15 cellular contexts compared by ENCODE assay signal in the genomic region with DNA sequence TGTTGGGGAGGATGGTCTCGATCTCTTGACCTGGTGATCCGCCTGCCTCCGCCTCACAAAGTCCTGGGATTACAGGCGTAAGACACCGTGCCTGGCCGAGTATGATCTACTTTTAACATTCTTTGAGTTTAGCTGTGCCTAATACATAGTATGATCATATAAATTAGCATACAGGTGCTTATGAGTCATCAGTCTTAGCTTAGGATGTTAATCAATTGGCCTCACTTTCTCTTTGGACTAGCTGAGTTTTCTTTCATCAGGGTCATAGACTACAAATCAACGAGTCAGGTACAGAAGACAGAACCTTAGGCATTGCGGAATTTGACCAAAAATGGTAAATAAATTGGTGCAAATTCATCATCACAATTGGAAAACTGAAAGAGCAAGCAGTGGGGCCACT. TPM values are rescaled to one million over a fixed set of nuclear protein-coding genes. Genes with fewer than 3 reads are reported as not detected.
"Had no signal": no experiment of that assay in that cellular context is flagged by ENCODE, and none has a peak within 500 bp of the region (broad histone marks: within the 10 kb centered on the region; RNA-seq: fewer than 3 reads in every experiment).

No MANE protein-coding gene starts in this region.

- H3K9me3 ChIP-seq: esophagus muscularis mucosa, left lung, tibial artery, uterus had no signal

- H3K4me1 ChIP-seq: uterus had no signal

- H3K4me3 Mint-ChIP-seq: activated naive CD4-positive, alpha-beta T cell treated with anti-CD3 and anti-CD28 coated beads, Interleukin-2, amount 10 ng/mL, durations not matched to agents 7 days and 5 days; naive B cell; stimulated activated naive B cell treated with anti-CD40 and anti-IgM and Interleukin-4, amounts not matched to agents 10 μg/mL and 1 μg/mL and 100 μg/mL, for 72 hours had no signal

- H3K9me3 Mint-ChIP-seq: stimulated activated naive B cell treated with anti-CD40 and anti-IgM and Interleukin-4, amounts not matched to agents 10 μg/mL and 1 μg/mL and 100 μg/mL, for 72 hours had no signal

- H3K36me3 Mint-ChIP-seq: activated naive CD4-positive, alpha-beta T cell treated with anti-CD3 and anti-CD28 coated beads, Interleukin-2, amount 10 ng/mL, durations not matched to agents 7 days and 5 days; naive B cell; stimulated activated naive B cell treated with anti-CD40 and anti-IgM and Interleukin-4, amounts not matched to agents 10 μg/mL and 1 μg/mL and 100 μg/mL, for 72 hours had no signal

- H3K27me3 ChIP-seq: esophagus muscularis mucosa, hepatocyte, tibial artery, uterus had no signal

- H3K4me3 ChIP-seq: esophagus muscularis mucosa, hepatocyte, left lung, tibial artery, uterus had no signal

- H3K4me1 Mint-ChIP-seq: activated naive CD4-positive, alpha-beta T cell treated with anti-CD3 and anti-CD28 coated beads, Interleukin-2, amount 10 ng/mL, durations not matched to agents 7 days and 5 days; stimulated activated naive B cell treated with anti-CD40 and anti-IgM and Interleukin-4, amounts not matched to agents 10 μg/mL and 1 μg/mL and 100 μg/mL, for 72 hours had no signal

- H3K27ac Mint-ChIP-seq: activated naive CD4-positive, alpha-beta T cell treated with anti-CD3 and anti-CD28 coated beads, Interleukin-2, amount 10 ng/mL, durations not matched to agents 7 days and 5 days; naive B cell; stimulated activated naive B cell treated with anti-CD40 and anti-IgM and Interleukin-4, amounts not matched to agents 10 μg/mL and 1 μg/mL and 100 μg/mL, for 72 hours had no signal

- DNase-seq: activated CD4-positive, CD25-positive, alpha-beta regulatory T cell treated with anti-CD3 and anti-CD28 coated beads, Interleukin-2, amount 50 U/mL, for 72 hours; activated naive CD4-positive, alpha-beta T cell treated with anti-CD3 and anti-CD28 coated beads, Interleukin-2, amount 10 ng/mL, durations not matched to agents 7 days and 5 days; caudate nucleus; left lung; naive B cell; nucleus accumbens; posterior cingulate gyrus; stimulated activated CD4-positive, alpha-beta T cell treated with anti-CD3 and anti-CD28 coated beads, Interleukin-15, amount 100 ng/mL, for 24 hours; stimulated activated CD4-positive, alpha-beta T cell treated with anti-CD3 and anti-CD28 coated beads, Interleukin-4, amount 100 ng/mL, for 1 hour; stimulated activated naive B cell treated with anti-CD40 and anti-IgM and Interleukin-4, amounts not matched to agents 10 μg/mL and 1 μg/mL and 100 μg/mL, for 72 hours; tibial artery; uterus had no signal

- H3K36me3 ChIP-seq: esophagus muscularis mucosa, left lung, tibial artery, uterus had no signal

- H3K27ac ChIP-seq: esophagus muscularis mucosa, hepatocyte, left lung, tibial artery, uterus had no signal

RNA-seq across cellular contexts. Expression of a gene that starts 2.2 kb away (rescaled TPM):
- total RNA-seq: mononuclear cell had no signal
